Comparison of ENCODE assay signal across 1 cellular context in genomic region chr5:90949469-90950358, GRCh38.
TF ChIP-seq lines count a peak whose summit lies in the region.

No MANE protein-coding gene starts in this region.

TF ChIP-seq in HepG2, 621 proteins besides CTCF, POLR2A, EP300 and RAD21 (continued from another document and continues in another):
- TF ChIP-seq MED1 (CRISPR knock-in tag; IDR thresholded peaks at IDR 0.05) (peak; percentile 70), EHMT2 (IDR thresholded peaks at IDR 0.05; ENCODE audit: borderline replicate concordance, low read depth, low read length) (0 out of 2 replicates have a peak, but pooled peaks have one; percentile 21), LCORL (IDR thresholded peaks at IDR 0.05) (no peak), LCORL (CRISPR knock-in tag; IDR thresholded peaks at IDR 0.05) (peak; percentile 38; the same call in 1 of the 2 replicates), SYNCRIP (IDR thresholded peaks at IDR 0.05; ENCODE audit: insufficient read depth, low read depth, low read length) (no peak), DRAP1 (CRISPR knock-in tag; IDR thresholded peaks at IDR 0.05) (peak; percentile 63), ZBTB8A (CRISPR knock-in tag; IDR thresholded peaks at IDR 0.05; ENCODE audit: borderline replicate concordance, low read depth) (no peak), MIER3 (CRISPR knock-in tag; IDR thresholded peaks at IDR 0.05; ENCODE audit: borderline replicate concordance) (peak; percentile 47; the same call in 1 of the 2 replicates), ATF6 (CRISPR knock-in tag; conservative IDR thresholded peaks at IDR 0.05) (no peak), FOXP4 (CRISPR knock-in tag; IDR thresholded peaks at IDR 0.05) (peak; percentile 49), IRF2 (CRISPR knock-in tag; IDR thresholded peaks at IDR 0.05) (peak; percentile 41; the same call in 1 of the 2 replicates), ATF1 (CRISPR knock-in tag; IDR thresholded peaks at IDR 0.05) (no peak; the same call in 1 of the 2 replicates), SOX6 (IDR thresholded peaks at IDR 0.05) (no peak), SOX6 (CRISPR knock-in tag; IDR thresholded peaks at IDR 0.05) (peak; percentile 89), NR2F1 (CRISPR knock-in tag; IDR thresholded peaks at IDR 0.05) (no peak), SOX5 (CRISPR knock-in tag; IDR thresholded peaks at IDR 0.05; ENCODE audit: borderline replicate concordance) (peak; percentile 95), ISL2 (CRISPR knock-in tag; IDR thresholded peaks at IDR 0.05) (peak; percentile 72), IRF1 (CRISPR knock-in tag; IDR thresholded peaks at IDR 0.05; ENCODE audit: low read depth) (no peak), RNF2 (conservative IDR thresholded peaks at IDR 0.05; ENCODE audit: low read depth) (no peak), ASH2L (IDR thresholded peaks at IDR 0.05; ENCODE audit: insufficient read length, low read depth, low read length) (peak; percentile 44), ARID3A (IDR thresholded peaks at IDR 0.05; ENCODE audit: low read depth, low read length) (peak; percentile 89), RBFOX2 (IDR thresholded peaks at IDR 0.05; ENCODE audit: low read depth, low read length) (peak; percentile 36; the same call in 1 of the 2 replicates), FIP1L1 (IDR thresholded peaks at IDR 0.05; ENCODE audit: borderline replicate concordance, insufficient read depth, low read depth, low read length) (no peak), KAT8 (CRISPR knock-in tag; IDR thresholded peaks at IDR 0.05) (peak; percentile 71), ZNF18 (CRISPR knock-in tag; IDR thresholded peaks at IDR 0.05; ENCODE audit: insufficient replicate concordance) (peak; percentile 54), TOPORS (CRISPR knock-in tag; IDR thresholded peaks at IDR 0.05) (no peak), HNF1A (IDR thresholded peaks at IDR 0.05; ENCODE audit: low read depth) (peak; percentile 98), HNF1A (CRISPR knock-in tag; IDR thresholded peaks at IDR 0.05; ENCODE audit: borderline replicate concordance) (peak; percentile 99), ZNF430 (CRISPR knock-in tag; IDR thresholded peaks at IDR 0.05) (no peak), CHD4 (IDR thresholded peaks at IDR 0.05; ENCODE audit: borderline replicate concordance, low read length) (peak; percentile 84; the same call in 1 of the 2 replicates), ZKSCAN8 (CRISPR knock-in tag; IDR thresholded peaks at IDR 0.05; ENCODE audit: borderline replicate concordance) (peak; percentile 29; the same call in 1 of the 2 replicates), TBX3 (IDR thresholded peaks at IDR 0.05; ENCODE audit: borderline replicate concordance) (0 out of 2 replicates have a peak, but pooled peaks have one; percentile 26), ZNF331 (CRISPR knock-in tag; IDR thresholded peaks at IDR 0.05) (peak; percentile 40; the same call in 1 of the 2 replicates), RFX5 (IDR thresholded peaks at IDR 0.05; ENCODE audit: low read depth, low read length) (no peak)
- TF ChIP-seq, protein P1, sequence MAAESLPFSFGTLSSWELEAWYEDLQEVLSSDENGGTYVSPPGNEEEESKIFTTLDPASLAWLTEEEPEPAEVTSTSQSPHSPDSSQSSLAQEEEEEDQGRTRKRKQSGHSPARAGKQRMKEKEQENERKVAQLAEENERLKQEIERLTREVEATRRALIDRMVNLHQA (CRISPR knock-in tag; IDR thresholded peaks at IDR 0.05): no peak
- TF ChIP-seq, protein P2, sequence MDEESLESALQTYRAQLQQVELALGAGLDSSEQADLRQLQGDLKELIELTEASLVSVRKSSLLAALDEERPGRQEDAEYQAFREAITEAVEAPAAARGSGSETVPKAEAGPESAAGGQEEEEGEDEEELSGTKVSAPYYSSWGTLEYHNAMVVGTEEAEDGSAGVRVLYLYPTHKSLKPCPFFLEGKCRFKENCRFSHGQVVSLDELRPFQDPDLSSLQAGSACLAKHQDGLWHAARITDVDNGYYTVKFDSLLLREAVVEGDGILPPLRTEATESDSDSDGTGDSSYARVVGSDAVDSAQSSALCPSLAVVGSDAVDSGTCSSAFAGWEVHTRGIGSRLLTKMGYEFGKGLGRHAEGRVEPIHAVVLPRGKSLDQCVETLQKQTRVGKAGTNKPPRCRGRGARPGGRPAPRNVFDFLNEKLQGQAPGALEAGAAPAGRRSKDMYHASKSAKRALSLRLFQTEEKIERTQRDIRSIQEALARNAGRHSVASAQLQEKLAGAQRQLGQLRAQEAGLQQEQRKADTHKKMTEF (CRISPR knock-in tag; IDR thresholded peaks at IDR 0.05): 0 out of 2 replicates have a peak, but pooled peaks have one; percentile 32
- TF ChIP-seq, protein P3, sequence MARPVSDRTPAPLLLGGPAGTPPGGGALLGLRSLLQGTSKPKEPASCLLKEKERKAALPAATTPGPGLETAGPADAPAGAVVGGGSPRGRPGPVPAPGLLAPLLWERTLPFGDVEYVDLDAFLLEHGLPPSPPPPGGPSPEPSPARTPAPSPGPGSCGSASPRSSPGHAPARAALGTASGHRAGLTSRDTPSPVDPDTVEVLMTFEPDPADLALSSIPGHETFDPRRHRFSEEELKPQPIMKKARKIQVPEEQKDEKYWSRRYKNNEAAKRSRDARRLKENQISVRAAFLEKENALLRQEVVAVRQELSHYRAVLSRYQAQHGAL (CRISPR knock-in tag; IDR thresholded peaks at IDR 0.05; ENCODE audit: not compliant biosample characterization): no peak
- TF ChIP-seq, protein P4, sequence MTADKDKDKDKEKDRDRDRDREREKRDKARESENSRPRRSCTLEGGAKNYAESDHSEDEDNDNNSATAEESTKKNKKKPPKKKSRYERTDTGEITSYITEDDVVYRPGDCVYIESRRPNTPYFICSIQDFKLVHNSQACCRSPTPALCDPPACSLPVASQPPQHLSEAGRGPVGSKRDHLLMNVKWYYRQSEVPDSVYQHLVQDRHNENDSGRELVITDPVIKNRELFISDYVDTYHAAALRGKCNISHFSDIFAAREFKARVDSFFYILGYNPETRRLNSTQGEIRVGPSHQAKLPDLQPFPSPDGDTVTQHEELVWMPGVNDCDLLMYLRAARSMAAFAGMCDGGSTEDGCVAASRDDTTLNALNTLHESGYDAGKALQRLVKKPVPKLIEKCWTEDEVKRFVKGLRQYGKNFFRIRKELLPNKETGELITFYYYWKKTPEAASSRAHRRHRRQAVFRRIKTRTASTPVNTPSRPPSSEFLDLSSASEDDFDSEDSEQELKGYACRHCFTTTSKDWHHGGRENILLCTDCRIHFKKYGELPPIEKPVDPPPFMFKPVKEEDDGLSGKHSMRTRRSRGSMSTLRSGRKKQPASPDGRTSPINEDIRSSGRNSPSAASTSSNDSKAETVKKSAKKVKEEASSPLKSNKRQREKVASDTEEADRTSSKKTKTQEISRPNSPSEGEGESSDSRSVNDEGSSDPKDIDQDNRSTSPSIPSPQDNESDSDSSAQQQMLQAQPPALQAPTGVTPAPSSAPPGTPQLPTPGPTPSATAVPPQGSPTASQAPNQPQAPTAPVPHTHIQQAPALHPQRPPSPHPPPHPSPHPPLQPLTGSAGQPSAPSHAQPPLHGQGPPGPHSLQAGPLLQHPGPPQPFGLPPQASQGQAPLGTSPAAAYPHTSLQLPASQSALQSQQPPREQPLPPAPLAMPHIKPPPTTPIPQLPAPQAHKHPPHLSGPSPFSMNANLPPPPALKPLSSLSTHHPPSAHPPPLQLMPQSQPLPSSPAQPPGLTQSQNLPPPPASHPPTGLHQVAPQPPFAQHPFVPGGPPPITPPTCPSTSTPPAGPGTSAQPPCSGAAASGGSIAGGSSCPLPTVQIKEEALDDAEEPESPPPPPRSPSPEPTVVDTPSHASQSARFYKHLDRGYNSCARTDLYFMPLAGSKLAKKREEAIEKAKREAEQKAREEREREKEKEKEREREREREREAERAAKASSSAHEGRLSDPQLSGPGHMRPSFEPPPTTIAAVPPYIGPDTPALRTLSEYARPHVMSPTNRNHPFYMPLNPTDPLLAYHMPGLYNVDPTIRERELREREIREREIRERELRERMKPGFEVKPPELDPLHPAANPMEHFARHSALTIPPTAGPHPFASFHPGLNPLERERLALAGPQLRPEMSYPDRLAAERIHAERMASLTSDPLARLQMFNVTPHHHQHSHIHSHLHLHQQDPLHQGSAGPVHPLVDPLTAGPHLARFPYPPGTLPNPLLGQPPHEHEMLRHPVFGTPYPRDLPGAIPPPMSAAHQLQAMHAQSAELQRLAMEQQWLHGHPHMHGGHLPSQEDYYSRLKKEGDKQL (CRISPR knock-in tag; IDR thresholded peaks at IDR 0.05; ENCODE audit: low read depth): 0 out of 2 replicates have a peak, but pooled peaks have one; percentile 14
